26 cellular contexts compared by ENCODE assay signal in genomic region chr14:85125331-85125730, GRCh38.
"Had no signal": no experiment of that assay in that cellular context is flagged by ENCODE, and none has a peak within 500 bp of the region (broad histone marks: within the 10 kb centered on the region; RNA-seq: fewer than 3 reads in every experiment).

No MANE protein-coding gene starts in this region.

- H3K27ac Mint-ChIP-seq: activated CD4-positive, alpha-beta T cell treated with anti-CD3 and anti-CD28 coated beads for 36 hours; activated CD8-positive, alpha-beta T cell treated with anti-CD3 and anti-CD28 coated beads for 36 hours; activated naive CD4-positive, alpha-beta T cell treated with anti-CD3 and anti-CD28 coated beads, Interleukin-2, amount 10 ng/mL, durations not matched to agents 7 days and 5 days; activated naive CD8-positive, alpha-beta T cell treated with anti-CD3 and anti-CD28 coated beads for 36 hours; activated T-cell treated with anti-CD3 and anti-CD28 coated beads, Interleukin-2, amount 50 U/mL, for 72 hours; activated T-helper 2 cell treated with anti-CD3 and anti-CD28 coated beads, Interferon-gamma antibody, Interleukin-2, Interleukin-4, amounts not matched to agents 10 μg/mL and 5 μg/mL and 100 μg/mL, durations not matched to agents 14 hours and 24 hours and 36 hours; T-helper 17 cell had no signal

- H3K4me1 Mint-ChIP-seq: activated CD4-positive, alpha-beta T cell treated with anti-CD3 and anti-CD28 coated beads for 36 hours; activated naive CD4-positive, alpha-beta T cell treated with anti-CD3 and anti-CD28 coated beads, Interleukin-2, amount 10 ng/mL, durations not matched to agents 7 days and 5 days; activated naive CD8-positive, alpha-beta T cell treated with anti-CD3 and anti-CD28 coated beads for 36 hours; T-helper 17 cell had no signal

- H3K4me3 Mint-ChIP-seq: activated CD4-positive, alpha-beta T cell treated with anti-CD3 and anti-CD28 coated beads for 36 hours; activated CD8-positive, alpha-beta T cell treated with anti-CD3 and anti-CD28 coated beads for 36 hours; activated naive CD4-positive, alpha-beta T cell treated with anti-CD3 and anti-CD28 coated beads, Interleukin-2, amount 10 ng/mL, durations not matched to agents 7 days and 5 days; activated naive CD8-positive, alpha-beta T cell treated with anti-CD3 and anti-CD28 coated beads for 36 hours; activated T-cell treated with anti-CD3 and anti-CD28 coated beads, Interleukin-2, amount 50 U/mL, for 72 hours; T-helper 17 cell had no signal

- H3K9me3 Mint-ChIP-seq: activated CD8-positive, alpha-beta T cell treated with anti-CD3 and anti-CD28 coated beads for 36 hours; activated naive CD8-positive, alpha-beta T cell treated with anti-CD3 and anti-CD28 coated beads for 36 hours had no signal

- H3K4me3 ChIP-seq: breast epithelium, K562 had no signal

- H3K27me3 Mint-ChIP-seq: activated CD4-positive, alpha-beta T cell treated with anti-CD3 and anti-CD28 coated beads for 36 hours; activated CD8-positive, alpha-beta T cell treated with anti-CD3 and anti-CD28 coated beads for 36 hours; activated naive CD4-positive, alpha-beta T cell treated with anti-CD3 and anti-CD28 coated beads, Interleukin-2, amount 10 ng/mL, durations not matched to agents 7 days and 5 days; activated naive CD8-positive, alpha-beta T cell treated with anti-CD3 and anti-CD28 coated beads for 36 hours; T-helper 17 cell had no signal

- H3K36me3 Mint-ChIP-seq: activated naive CD4-positive, alpha-beta T cell treated with anti-CD3 and anti-CD28 coated beads, Interleukin-2, amount 10 ng/mL, durations not matched to agents 7 days and 5 days; activated naive CD8-positive, alpha-beta T cell treated with anti-CD3 and anti-CD28 coated beads for 36 hours had no signal

- ATAC-seq: activated CD4-positive, alpha-beta T cell treated with anti-CD3 and anti-CD28 coated beads for 36 hours; activated CD8-positive, alpha-beta T cell treated with anti-CD3 and anti-CD28 coated beads for 36 hours; activated T-cell treated with anti-CD3 and anti-CD28 coated beads, Interleukin-2, amount 50 U/mL, for 72 hours; K562; PC-3; T-helper 17 cell had no signal

- DNase-seq: activated CD4-positive, alpha-beta T cell treated with anti-CD3 and anti-CD28 coated beads for 36 hours; activated CD4-positive, alpha-beta T cell treated with anti-CD3 and anti-CD28 coated beads, Interleukin-2, amount 50 U/mL, for 1 hour; activated CD8-positive, alpha-beta memory T cell treated with anti-CD3 and anti-CD28 coated beads, Interleukin-2, amount 50 U/mL, for 4 hours; activated CD8-positive, alpha-beta T cell treated with anti-CD3 and anti-CD28 coated beads for 36 hours; activated gamma-delta T cell treated with Interleukin-2 at 50 U/mL for 16 hours; activated naive CD4-positive, alpha-beta T cell treated with anti-CD3 and anti-CD28 coated beads, Interleukin-2, amount 10 ng/mL, durations not matched to agents 7 days and 5 days; activated naive CD8-positive, alpha-beta T cell treated with anti-CD3 and anti-CD28 coated beads for 36 hours; activated T-cell treated with anti-CD3 and anti-CD28 coated beads, Interleukin-2, amount 50 U/mL, for 72 hours; anterior cingulate cortex; caudate nucleus; Karpas-422; MM.1S; NCI-H1105 treated with DMSO at 0.1 percent for 48 hours; NCI-H1436 treated with DMSO at 0.1 percent for 48 hours; NCI-H187; NCI-H2081; NCI-H446; NCI-H524; NCI-H748 treated with DMSO at 0.1 percent for 48 hours; PC-3; SHP77 treated with DMSO at 0.1 percent for 48 hours; T-helper 17 cell; T-helper 9 cell had no signal
